Comparison of ENCODE assay signal across 19 cellular contexts in the genomic region with DNA sequence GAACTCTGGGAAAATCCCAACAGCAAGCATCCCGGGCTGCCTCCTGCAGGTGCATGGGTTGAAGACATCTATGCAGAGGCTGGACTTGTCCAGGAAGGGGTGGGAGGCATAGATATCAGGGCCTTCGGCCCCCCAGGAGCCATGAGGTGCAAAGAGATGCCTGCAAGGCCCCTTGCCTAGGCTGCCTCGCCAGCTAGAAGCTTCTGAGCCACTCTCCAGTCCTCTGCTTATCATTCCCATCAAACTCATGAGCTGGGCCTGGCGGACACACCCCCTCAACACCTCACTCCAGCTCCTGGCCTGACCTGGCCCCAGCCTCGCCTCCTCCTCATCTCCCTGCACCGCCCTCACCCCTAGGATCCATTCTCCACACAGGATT.
"Had no signal": no experiment of that assay in that cellular context is flagged by ENCODE, and none has a peak within 500 bp of the region (broad histone marks: within the 10 kb centered on the region; RNA-seq: fewer than 3 reads in every experiment).

No MANE protein-coding gene starts in this region.

- H3K4me1 ChIP-seq: left ventricle myocardium inferior, prostate gland had no signal

- DNase-seq: activated CD4-positive, alpha-beta memory T cell treated with anti-CD3 and anti-CD28 coated beads, Interleukin-2, amount 10 ng/mL, durations not matched to agents 7 days and 5 days; activated CD4-positive, alpha-beta T cell treated with anti-CD3 and anti-CD28 coated beads for 48 hours; activated effector memory CD4-positive, alpha-beta T cell treated with Interleukin-2 at 50 U/mL for 16 hours; activated naive CD4-positive, alpha-beta T cell treated with anti-CD3 and anti-CD28 coated beads, Interleukin-2, amount 10 ng/mL, durations not matched to agents 7 days and 5 days; activated T-cell treated with anti-CD3 and anti-CD28 coated beads, Interleukin-2, amount 50 U/mL, for 72 hours; caudate nucleus; dorsolateral prefrontal cortex; effector memory CD8-positive, alpha-beta T cell; foreskin melanocyte; left ventricle myocardium inferior; midbrain; natural killer cell; stimulated activated CD4-positive, alpha-beta T cell treated with anti-CD3 and anti-CD28 coated beads, Interleukin-2, amount 100 ng/mL, for 24 hours; upper lobe of left lung had no signal

- ATAC-seq: effector memory CD8-positive, alpha-beta T cell; esophagus mucosa; natural killer cell; stimulated activated memory B cell treated with anti-CD40 and anti-IgM and Interleukin-4, amounts not matched to agents 10 μg/mL and 1 μg/mL and 100 μg/mL, for 72 hours had no signal

- H3K4me3 Mint-ChIP-seq: activated CD4-positive, alpha-beta memory T cell treated with anti-CD3 and anti-CD28 coated beads, Interleukin-2, amount 10 ng/mL, durations not matched to agents 7 days and 5 days; activated naive CD4-positive, alpha-beta T cell treated with anti-CD3 and anti-CD28 coated beads, Interleukin-2, amount 10 ng/mL, durations not matched to agents 7 days and 5 days; activated T-cell treated with anti-CD3 and anti-CD28 coated beads, Interleukin-2, amount 50 U/mL, for 72 hours; brain; effector memory CD8-positive, alpha-beta T cell; natural killer cell; stimulated activated memory B cell treated with anti-CD40 and anti-IgM and Interleukin-4, amounts not matched to agents 10 μg/mL and 1 μg/mL and 100 μg/mL, for 72 hours had no signal

- H3K27me3 Mint-ChIP-seq: activated CD4-positive, alpha-beta memory T cell treated with anti-CD3 and anti-CD28 coated beads, Interleukin-2, amount 10 ng/mL, durations not matched to agents 7 days and 5 days had no signal

- H3K27ac ChIP-seq: dorsolateral prefrontal cortex, left ventricle myocardium inferior, prostate gland, thoracic aorta, upper lobe of left lung had no signal

- H3K27me3 ChIP-seq: upper lobe of left lung had no signal

- H3K36me3 ChIP-seq: left ventricle myocardium inferior, prostate gland, thoracic aorta, upper lobe of left lung had no signal

- H3K9me3 ChIP-seq: left ventricle myocardium inferior, prostate gland, thoracic aorta, upper lobe of left lung had no signal

- H3K9me3 Mint-ChIP-seq: activated CD4-positive, alpha-beta memory T cell treated with anti-CD3 and anti-CD28 coated beads, Interleukin-2, amount 10 ng/mL, durations not matched to agents 7 days and 5 days; activated naive CD4-positive, alpha-beta T cell treated with anti-CD3 and anti-CD28 coated beads, Interleukin-2, amount 10 ng/mL, durations not matched to agents 7 days and 5 days; activated T-cell treated with anti-CD3 and anti-CD28 coated beads, Interleukin-2, amount 50 U/mL, for 72 hours; effector memory CD8-positive, alpha-beta T cell; natural killer cell; stimulated activated memory B cell treated with anti-CD40 and anti-IgM and Interleukin-4, amounts not matched to agents 10 μg/mL and 1 μg/mL and 100 μg/mL, for 72 hours had no signal

- H3K4me3 ChIP-seq: dorsolateral prefrontal cortex, left ventricle myocardium inferior, prostate gland, thoracic aorta, upper lobe of left lung had no signal

- H3K27ac Mint-ChIP-seq: activated CD4-positive, alpha-beta memory T cell treated with anti-CD3 and anti-CD28 coated beads, Interleukin-2, amount 10 ng/mL, durations not matched to agents 7 days and 5 days; activated naive CD4-positive, alpha-beta T cell treated with anti-CD3 and anti-CD28 coated beads, Interleukin-2, amount 10 ng/mL, durations not matched to agents 7 days and 5 days; activated T-cell treated with anti-CD3 and anti-CD28 coated beads, Interleukin-2, amount 50 U/mL, for 72 hours; effector memory CD8-positive, alpha-beta T cell; natural killer cell; stimulated activated memory B cell treated with anti-CD40 and anti-IgM and Interleukin-4, amounts not matched to agents 10 μg/mL and 1 μg/mL and 100 μg/mL, for 72 hours had no signal
